Comparison of ENCODE assay signal across 1 cellular context in the genomic region with DNA sequence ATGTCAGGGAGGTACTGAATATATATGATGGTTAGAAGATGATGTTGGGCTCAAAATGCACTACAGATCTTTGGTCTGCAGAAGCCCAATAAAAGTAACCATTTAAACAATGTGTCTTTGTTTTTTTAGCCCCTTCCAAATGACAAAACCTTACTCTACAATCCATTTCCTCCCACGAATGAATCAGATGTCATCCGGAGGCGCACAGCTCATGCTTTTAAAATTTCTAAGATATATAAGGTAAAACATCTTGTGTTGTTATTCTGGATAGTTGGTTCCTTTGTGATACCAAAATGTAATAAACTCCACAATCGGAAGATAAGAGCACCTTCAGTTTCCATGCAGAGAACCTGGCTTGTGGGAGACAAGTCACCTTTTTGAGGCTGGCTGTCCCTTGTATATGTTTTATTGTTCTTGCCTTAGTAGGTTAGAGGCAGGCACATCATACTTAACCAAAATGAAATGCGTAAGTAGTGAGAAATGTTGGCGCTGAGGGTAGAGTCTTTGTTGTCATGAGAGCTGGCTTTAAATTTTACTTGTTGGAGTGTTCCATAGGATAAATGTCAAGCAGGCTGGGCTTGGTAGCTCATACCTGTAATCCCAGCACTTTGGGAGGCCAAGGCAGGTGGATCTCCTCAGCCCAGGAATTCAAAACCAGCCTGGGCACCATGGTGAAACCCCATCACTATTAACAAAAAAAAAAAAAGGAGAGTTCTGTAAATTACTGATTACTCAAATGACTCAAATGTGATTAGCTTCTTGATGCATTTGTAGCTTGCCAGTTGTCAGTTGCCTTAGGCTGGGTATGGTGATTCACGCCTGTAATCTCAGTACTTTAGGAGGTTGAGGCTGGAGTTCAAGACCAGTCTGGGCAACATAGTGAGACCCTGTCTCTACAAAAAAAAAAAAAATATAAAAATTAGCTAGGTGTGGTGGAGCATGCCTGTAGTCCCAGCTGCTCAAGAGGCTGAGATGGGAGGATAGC.
TF ChIP-seq lines count a peak whose summit lies in the region.

No MANE protein-coding gene starts in this region.

TF ChIP-seq in HepG2, 621 proteins besides CTCF, POLR2A, EP300 and RAD21:
- no peak for TF ChIP-seq DNMT3B (CRISPR knock-in tag; conservative IDR thresholded peaks at IDR 0.05)
- TF ChIP-seq, protein P1, sequence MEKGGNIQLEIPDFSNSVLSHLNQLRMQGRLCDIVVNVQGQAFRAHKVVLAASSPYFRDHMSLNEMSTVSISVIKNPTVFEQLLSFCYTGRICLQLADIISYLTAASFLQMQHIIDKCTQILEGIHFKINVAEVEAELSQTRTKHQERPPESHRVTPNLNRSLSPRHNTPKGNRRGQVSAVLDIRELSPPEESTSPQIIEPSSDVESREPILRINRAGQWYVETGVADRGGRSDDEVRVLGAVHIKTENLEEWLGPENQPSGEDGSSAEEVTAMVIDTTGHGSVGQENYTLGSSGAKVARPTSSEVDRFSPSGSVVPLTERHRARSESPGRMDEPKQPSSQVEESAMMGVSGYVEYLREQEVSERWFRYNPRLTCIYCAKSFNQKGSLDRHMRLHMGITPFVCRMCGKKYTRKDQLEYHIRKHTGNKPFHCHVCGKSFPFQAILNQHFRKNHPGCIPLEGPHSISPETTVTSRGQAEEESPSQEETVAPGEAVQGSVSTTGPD (CRISPR knock-in tag; IDR thresholded peaks at IDR 0.05), result no peak
- no peak for TF ChIP-seq SP4 (CRISPR knock-in tag; IDR thresholded peaks at IDR 0.05)
- TF ChIP-seq ZNF703 (CRISPR knock-in tag; IDR thresholded peaks at IDR 0.05; ENCODE audit: borderline replicate concordance), result no peak
- TF ChIP-seq KDM6A (CRISPR knock-in tag; IDR thresholded peaks at IDR 0.05; ENCODE audit: low read depth), result no peak
- TF ChIP-seq PAX8 (CRISPR knock-in tag; IDR thresholded peaks at IDR 0.05; ENCODE audit: borderline replicate concordance), result no peak
- TF ChIP-seq MED13 (CRISPR knock-in tag; IDR thresholded peaks at IDR 0.05), result no peak
- TF ChIP-seq SMARCC2 (IDR thresholded peaks at IDR 0.05), result no peak
- no peak for TF ChIP-seq ZNF549 (CRISPR knock-in tag; IDR thresholded peaks at IDR 0.05)
- no peak for TF ChIP-seq ZNF562 (CRISPR knock-in tag; IDR thresholded peaks at IDR 0.05; ENCODE audit: borderline replicate concordance)
